In the genomic region with DNA sequence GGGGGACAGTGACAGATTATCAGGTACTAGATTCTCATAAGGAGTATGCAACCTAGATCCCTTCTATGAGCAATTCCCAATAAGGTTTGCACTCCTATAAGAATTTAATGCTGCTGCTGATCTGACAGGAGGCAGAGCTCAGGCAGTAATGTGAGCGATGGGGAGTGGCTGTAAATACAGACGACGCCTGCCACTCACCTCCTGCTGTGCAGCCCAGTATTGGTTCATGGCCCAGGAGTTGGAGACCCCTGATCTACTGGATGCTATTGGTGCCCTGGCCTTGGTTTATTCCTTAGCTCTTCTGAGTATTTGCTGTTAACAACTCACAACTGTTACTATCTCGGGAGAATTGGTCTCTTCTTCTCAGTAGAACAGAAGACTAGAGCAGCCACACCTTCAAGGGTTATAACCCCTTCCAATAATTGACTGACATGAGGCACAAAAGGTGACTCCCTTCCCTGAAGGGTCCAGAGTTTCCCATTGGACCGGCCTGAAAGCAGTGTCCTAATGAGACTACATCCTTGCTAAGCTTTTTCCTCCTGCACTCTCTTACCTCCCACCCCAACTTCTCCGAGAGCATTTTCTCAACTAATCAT, we compare ENCODE assay signal across 15 cellular contexts.
"Had no signal": no experiment of that assay in that cellular context is flagged by ENCODE, and none has a peak within 500 bp of the region (broad histone marks: within the 10 kb centered on the region; RNA-seq: fewer than 3 reads in every experiment).

No MANE protein-coding gene starts in this region.

- H3K27ac Mint-ChIP-seq: activated naive CD4-positive, alpha-beta T cell treated with anti-CD3 and anti-CD28 coated beads, Interleukin-2, amount 50 U/mL, for 24 hours; endodermal cell; natural killer cell; stimulated activated effector memory CD8-positive, alpha-beta T cell treated with anti-CD3 and anti-CD28 coated beads, Interleukin-12 subunit alpha, Interleukin-12 subunit beta, amount 100 ng/mL, for 72 hours had no signal

- H3K27me3 ChIP-seq: tibial artery had no signal

- H3K4me3 ChIP-seq: lung, tibial artery had no signal

- H3K27ac ChIP-seq: tibial artery had no signal

- H3K9me3 Mint-ChIP-seq: activated naive CD4-positive, alpha-beta T cell treated with anti-CD3 and anti-CD28 coated beads, Interleukin-2, amount 50 U/mL, for 24 hours; endodermal cell; natural killer cell; stimulated activated effector memory CD8-positive, alpha-beta T cell treated with anti-CD3 and anti-CD28 coated beads, Interleukin-12 subunit alpha, Interleukin-12 subunit beta, amount 100 ng/mL, for 72 hours had no signal

- H3K4me1 ChIP-seq: tibial artery had no signal

- H3K4me3 Mint-ChIP-seq: activated naive CD4-positive, alpha-beta T cell treated with anti-CD3 and anti-CD28 coated beads, Interleukin-2, amount 50 U/mL, for 24 hours; endodermal cell; natural killer cell; stimulated activated effector memory CD8-positive, alpha-beta T cell treated with anti-CD3 and anti-CD28 coated beads, Interleukin-12 subunit alpha, Interleukin-12 subunit beta, amount 100 ng/mL, for 72 hours had no signal

- DNase-seq: activated CD4-positive, CD25-positive, alpha-beta regulatory T cell; activated T-cell treated with anti-CD3 and anti-CD28 coated beads, Interleukin-2, amount 50 U/mL, for 1 hour; dermis blood vessel endothelial cell; endodermal cell; erythroblast; left cardiac atrium; midbrain; natural killer cell; occipital lobe; tibial artery had no signal

- H3K27me3 Mint-ChIP-seq: activated naive CD4-positive, alpha-beta T cell treated with anti-CD3 and anti-CD28 coated beads, Interleukin-2, amount 50 U/mL, for 24 hours; progenitor cell of endocrine pancreas had no signal

- H3K36me3 Mint-ChIP-seq: activated naive CD4-positive, alpha-beta T cell treated with anti-CD3 and anti-CD28 coated beads, Interleukin-2, amount 50 U/mL, for 24 hours; natural killer cell had no signal

- H3K36me3 ChIP-seq: tibial artery had no signal

- ATAC-seq: left cardiac atrium; natural killer cell; right cardiac atrium; stimulated activated effector memory CD8-positive, alpha-beta T cell treated with anti-CD3 and anti-CD28 coated beads, Interleukin-12 subunit alpha, Interleukin-12 subunit beta, amount 100 ng/mL, for 72 hours had no signal

- H3K9me3 ChIP-seq: tibial artery had no signal
